ENCODE assay signal across 1 cellular context in the genomic region with DNA sequence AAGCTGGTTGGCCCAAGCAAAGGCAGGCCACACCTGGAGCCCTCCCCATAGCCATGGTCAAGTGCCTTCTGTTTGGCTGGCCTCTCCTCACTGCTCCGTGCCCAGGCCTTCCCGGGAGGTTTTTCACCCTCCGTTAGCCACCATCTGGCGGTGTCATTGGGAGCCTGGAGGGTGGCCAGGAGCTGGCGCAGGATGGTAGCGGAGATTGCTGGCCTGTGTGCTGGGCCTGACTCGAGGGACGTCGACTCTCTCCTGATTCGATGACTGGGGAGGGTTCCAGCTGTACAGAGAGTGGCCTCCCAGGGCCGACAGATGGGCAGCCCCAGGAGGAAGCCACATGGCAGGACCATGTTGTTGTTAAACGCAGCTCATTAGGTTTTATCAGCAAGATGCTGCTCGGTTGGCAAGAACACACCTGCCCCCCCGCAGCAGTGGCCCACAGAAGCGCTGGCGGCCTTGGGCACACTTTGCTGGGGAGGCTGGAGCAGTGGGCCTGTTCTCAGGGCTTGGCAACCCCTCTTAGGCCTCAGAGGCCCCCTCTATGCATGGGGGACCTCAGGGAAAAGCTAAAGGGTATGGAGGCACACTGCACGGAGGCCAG.
TF ChIP-seq lines count a peak whose summit lies in the region.

No MANE protein-coding gene starts in this region.

TF ChIP-seq in SK-N-SH, 30 proteins besides CTCF, POLR2A, EP300 and RAD21 (continued from another document):
- TF ChIP-seq TEAD4 (IDR thresholded peaks at IDR 0.05; ENCODE audit: borderline replicate concordance, insufficient read depth): no peak
- TF ChIP-seq GABPA (IDR thresholded peaks at IDR 0.05; ENCODE audit: low read depth): no peak
- TF ChIP-seq FOXJ3 (CRISPR knock-in tag; IDR thresholded peaks at IDR 0.05): peak; percentile 78; the same call in 1 of the 2 replicates
- TF ChIP-seq YY1 (IDR thresholded peaks at IDR 0.05; ENCODE audit: low read depth): no peak
- TF ChIP-seq, protein P1, sequence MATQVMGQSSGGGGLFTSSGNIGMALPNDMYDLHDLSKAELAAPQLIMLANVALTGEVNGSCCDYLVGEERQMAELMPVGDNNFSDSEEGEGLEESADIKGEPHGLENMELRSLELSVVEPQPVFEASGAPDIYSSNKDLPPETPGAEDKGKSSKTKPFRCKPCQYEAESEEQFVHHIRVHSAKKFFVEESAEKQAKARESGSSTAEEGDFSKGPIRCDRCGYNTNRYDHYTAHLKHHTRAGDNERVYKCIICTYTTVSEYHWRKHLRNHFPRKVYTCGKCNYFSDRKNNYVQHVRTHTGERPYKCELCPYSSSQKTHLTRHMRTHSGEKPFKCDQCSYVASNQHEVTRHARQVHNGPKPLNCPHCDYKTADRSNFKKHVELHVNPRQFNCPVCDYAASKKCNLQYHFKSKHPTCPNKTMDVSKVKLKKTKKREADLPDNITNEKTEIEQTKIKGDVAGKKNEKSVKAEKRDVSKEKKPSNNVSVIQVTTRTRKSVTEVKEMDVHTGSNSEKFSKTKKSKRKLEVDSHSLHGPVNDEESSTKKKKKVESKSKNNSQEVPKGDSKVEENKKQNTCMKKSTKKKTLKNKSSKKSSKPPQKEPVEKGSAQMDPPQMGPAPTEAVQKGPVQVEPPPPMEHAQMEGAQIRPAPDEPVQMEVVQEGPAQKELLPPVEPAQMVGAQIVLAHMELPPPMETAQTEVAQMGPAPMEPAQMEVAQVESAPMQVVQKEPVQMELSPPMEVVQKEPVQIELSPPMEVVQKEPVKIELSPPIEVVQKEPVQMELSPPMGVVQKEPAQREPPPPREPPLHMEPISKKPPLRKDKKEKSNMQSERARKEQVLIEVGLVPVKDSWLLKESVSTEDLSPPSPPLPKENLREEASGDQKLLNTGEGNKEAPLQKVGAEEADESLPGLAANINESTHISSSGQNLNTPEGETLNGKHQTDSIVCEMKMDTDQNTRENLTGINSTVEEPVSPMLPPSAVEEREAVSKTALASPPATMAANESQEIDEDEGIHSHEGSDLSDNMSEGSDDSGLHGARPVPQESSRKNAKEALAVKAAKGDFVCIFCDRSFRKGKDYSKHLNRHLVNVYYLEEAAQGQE (IDR thresholded peaks at IDR 0.05; ENCODE audit: low read depth, low read length): no peak
- no peak for TF ChIP-seq ELF1 (IDR thresholded peaks at IDR 0.05)
- no peak for TF ChIP-seq EZH2phosphoT487 (IDR thresholded peaks at IDR 0.05; ENCODE audit: borderline replicate concordance, low read depth)
- no peak for TF ChIP-seq JUND (IDR thresholded peaks at IDR 0.05)
- TF ChIP-seq, protein P2, sequence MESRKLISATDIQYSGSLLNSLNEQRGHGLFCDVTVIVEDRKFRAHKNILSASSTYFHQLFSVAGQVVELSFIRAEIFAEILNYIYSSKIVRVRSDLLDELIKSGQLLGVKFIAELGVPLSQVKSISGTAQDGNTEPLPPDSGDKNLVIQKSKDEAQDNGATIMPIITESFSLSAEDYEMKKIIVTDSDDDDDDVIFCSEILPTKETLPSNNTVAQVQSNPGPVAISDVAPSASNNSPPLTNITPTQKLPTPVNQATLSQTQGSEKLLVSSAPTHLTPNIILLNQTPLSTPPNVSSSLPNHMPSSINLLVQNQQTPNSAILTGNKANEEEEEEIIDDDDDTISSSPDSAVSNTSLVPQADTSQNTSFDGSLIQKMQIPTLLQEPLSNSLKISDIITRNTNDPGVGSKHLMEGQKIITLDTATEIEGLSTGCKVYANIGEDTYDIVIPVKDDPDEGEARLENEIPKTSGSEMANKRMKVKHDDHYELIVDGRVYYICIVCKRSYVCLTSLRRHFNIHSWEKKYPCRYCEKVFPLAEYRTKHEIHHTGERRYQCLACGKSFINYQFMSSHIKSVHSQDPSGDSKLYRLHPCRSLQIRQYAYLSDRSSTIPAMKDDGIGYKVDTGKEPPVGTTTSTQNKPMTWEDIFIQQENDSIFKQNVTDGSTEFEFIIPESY (IDR thresholded peaks at IDR 0.05; ENCODE audit: borderline replicate concordance, low read depth): no peak
- no peak for TF ChIP-seq NFIC (IDR thresholded peaks at IDR 0.05; ENCODE audit: borderline replicate concordance)
